Comparison of ENCODE assay signal across 1 cellular context in the genomic region with DNA sequence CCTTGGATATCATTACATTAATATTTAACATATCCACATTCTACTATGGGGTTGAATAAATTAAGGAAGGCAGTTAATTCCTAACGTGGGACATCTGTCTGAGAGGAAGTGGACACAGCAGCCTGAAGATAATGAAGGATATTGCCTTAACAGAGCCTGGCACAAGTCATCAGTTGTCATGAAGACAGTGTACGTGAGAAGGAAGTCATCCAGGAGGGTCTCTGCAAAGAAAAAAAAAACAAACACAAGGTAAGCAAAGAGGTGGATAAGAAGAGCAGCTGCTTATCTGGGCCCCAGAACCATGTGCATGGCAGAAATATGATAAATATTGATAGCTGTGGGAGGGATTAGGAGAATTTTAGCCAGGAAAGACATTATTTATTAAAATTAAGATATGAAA.
TF ChIP-seq lines count a peak whose summit lies in the region.

No MANE protein-coding gene starts in this region.

TF ChIP-seq in K562, 482 proteins besides CTCF, POLR2A, EP300 and RAD21 (continued from another document):
- TF ChIP-seq, protein P1, sequence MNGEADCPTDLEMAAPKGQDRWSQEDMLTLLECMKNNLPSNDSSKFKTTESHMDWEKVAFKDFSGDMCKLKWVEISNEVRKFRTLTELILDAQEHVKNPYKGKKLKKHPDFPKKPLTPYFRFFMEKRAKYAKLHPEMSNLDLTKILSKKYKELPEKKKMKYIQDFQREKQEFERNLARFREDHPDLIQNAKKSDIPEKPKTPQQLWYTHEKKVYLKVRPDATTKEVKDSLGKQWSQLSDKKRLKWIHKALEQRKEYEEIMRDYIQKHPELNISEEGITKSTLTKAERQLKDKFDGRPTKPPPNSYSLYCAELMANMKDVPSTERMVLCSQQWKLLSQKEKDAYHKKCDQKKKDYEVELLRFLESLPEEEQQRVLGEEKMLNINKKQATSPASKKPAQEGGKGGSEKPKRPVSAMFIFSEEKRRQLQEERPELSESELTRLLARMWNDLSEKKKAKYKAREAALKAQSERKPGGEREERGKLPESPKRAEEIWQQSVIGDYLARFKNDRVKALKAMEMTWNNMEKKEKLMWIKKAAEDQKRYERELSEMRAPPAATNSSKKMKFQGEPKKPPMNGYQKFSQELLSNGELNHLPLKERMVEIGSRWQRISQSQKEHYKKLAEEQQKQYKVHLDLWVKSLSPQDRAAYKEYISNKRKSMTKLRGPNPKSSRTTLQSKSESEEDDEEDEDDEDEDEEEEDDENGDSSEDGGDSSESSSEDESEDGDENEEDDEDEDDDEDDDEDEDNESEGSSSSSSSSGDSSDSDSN (IDR thresholded peaks at IDR 0.05; ENCODE audit: borderline replicate concordance in 1 of 2, low read depth in 2 of 2, low read length in 2 of 2): no peak
